Comparison of ENCODE assay signal across 9 cellular contexts in genomic region chr4:144646523-144647094, GRCh38. TPM values are rescaled to one million over a fixed set of nuclear protein-coding genes. Genes with fewer than 3 reads are reported as not detected.
A peak's percentile ranks its signal among the peaks of the same experiment; 100 is the strongest.
DNase-seq lines count a peak whose midpoint lies in the region; ATAC-seq, FAIRE-seq and TF ChIP-seq lines count a peak whose summit lies in the region.
"Had no signal": no experiment of that assay in that cellular context is flagged by ENCODE, and none has a peak within 500 bp of the region (broad histone marks: within the 10 kb centered on the region; RNA-seq: fewer than 3 reads in every experiment).

No MANE protein-coding gene starts in this region.

- H3K79me2 ChIP-seq in endothelial cell of umbilical vein (ENCODE audit: control insufficient read depth, insufficient read depth, low read length) = peaks cover 93% of the 10 kb centered on the region

- no peaks in the 10 kb centered on the region for H3K36me3 Mint-ChIP-seq in natural killer cell treated with Interleukin-12 subunit alpha and Interleukin-12 subunit beta and Interleukin-15 and Interleukin-18, amount 100 ng/mL, for 72 hours

- CTCF ChIA-PET in Panc1 (lab: Charles Lee) = no interaction called here
- CTCF ChIA-PET in endothelial cell of umbilical vein (lab: Charles Lee) = interaction anchor here (1.0 to 1.3 kb wide), 6 partner anchors 33 to 471 kb away, joined by 3 to 4 read pairs (median 4); no protein-coding TSS in a partner anchor

- peak; percentile 5 for TF ChIP-seq POLR2A in endothelial cell of umbilical vein (IDR thresholded peaks at IDR 0.05; ENCODE audit: low read depth, low read length)

- ATAC-seq in Right ventricle myocardium inferior = no peak
- ATAC-seq in Panc1 = peak; percentile 69
- ATAC-seq in natural killer cell treated with Interleukin-12 subunit alpha and Interleukin-12 subunit beta and Interleukin-15 and Interleukin-18, amount 100 ng/mL, for 72 hours = peak; percentile 41 to 52
- no peak for ATAC-seq in HG02798 (IDR thresholded peaks at IDR 0.05; ENCODE audit: poor library complexity, unreplicated experiment)

- TF ChIP-seq CTCF in cardiac muscle cell (IDR thresholded peaks at IDR 0.05; ENCODE audit: low read depth, low read length) (peak; percentile 26), Panc1 (IDR thresholded peaks at IDR 0.05) (no peak), endothelial cell of umbilical vein (IDR thresholded peaks at IDR 0.05; ENCODE audit: extremely low read depth in 1 of 2, insufficient read depth in 1 of 2, low read depth in 1 of 2, low read length in 2 of 2) (peak in 1 of 2 donors; percentile 59)

- H3K27me3 ChIP-seq in cardiac muscle cell (peaks cover 82% of the 10 kb centered on the region), Panc1 (ENCODE audit: control insufficient read depth, insufficient read depth, low read length) (peaks cover 3% of the 10 kb centered on the region), endothelial cell of umbilical vein (ENCODE audit: control insufficient read depth in 2 of 2, insufficient read depth in 2 of 2, low read length in 2 of 2) (no peaks in the 10 kb centered on the region)

- no peak overlapping the region for H2AFZ ChIP-seq in endothelial cell of umbilical vein (ENCODE audit: low read depth, low read length)

- H3K9me1 ChIP-seq in endothelial cell of umbilical vein (replicated peaks; ENCODE audit: control insufficient read depth, extremely low read depth, insufficient read depth, low read length) = no peaks in the 10 kb centered on the region

- H3K4me1 Mint-ChIP-seq in natural killer cell treated with Interleukin-12 subunit alpha and Interleukin-12 subunit beta and Interleukin-15 and Interleukin-18, amount 100 ng/mL, for 72 hours (ENCODE audit: low read depth in 2 of 2) = peaks cover 15 to 24% of the 10 kb centered on the region in 2 donors

- H3K4me3 Mint-ChIP-seq in natural killer cell treated with Interleukin-12 subunit alpha and Interleukin-12 subunit beta and Interleukin-15 and Interleukin-18, amount 100 ng/mL, for 72 hours = peak overlapping the region; percentile 76

- intact Hi-C loops in Right ventricle myocardium inferior (cut with DNase I) = no loop called here
- intact Hi-C loops in Panc1 (cut with micrococcal nuclease; ENCODE audit: unreplicated experiment) = no loop called here
- intact Hi-C loops in endothelial cell of umbilical vein (cut with micrococcal nuclease) = loop anchor here (1.0 to 10.0 kb wide), 8 partner anchors 19 to 472 kb away; partner anchors contain the start of genes ABCE1 and ANAPC10

- H3K27ac ChIP-seq in cardiac muscle cell = no peak overlapping the region
- H3K27ac ChIP-seq in Panc1 (ENCODE audit: low read length) = no peak overlapping the region
- peak overlapping the region; percentile 95 for H3K27ac ChIP-seq in endothelial cell of umbilical vein (ENCODE audit: insufficient read depth, low read depth, low read length)
- H3K27ac ChIP-seq: epithelial cell of prostate had no signal

- no peak for FAIRE-seq in endothelial cell of umbilical vein (lab: Jason Lieb, UNC)

- peak; percentile 22 to 39 for DNase-seq in cardiac muscle cell (ENCODE audit: low read depth in 1 of 2, low spot score in 1 of 2)
- no peak for DNase-seq in Right ventricle myocardium inferior (ENCODE audit: missing footprints)
- no peak for DNase-seq in Panc1 (ENCODE audit: low read depth, low spot score)
- peak; percentile 53 for DNase-seq in endothelial cell of umbilical vein (ENCODE audit: low read depth, low spot score)
- no peak for DNase-seq in natural killer cell treated with Interleukin-12 subunit alpha and Interleukin-12 subunit beta and Interleukin-15 and Interleukin-18, amount 100 ng/mL, for 72 hours (ENCODE audit: low spot score)
- no peak for DNase-seq in GF-D8 (lab: John Stamatoyannopoulos, UW)
- DNase-seq in SIG-M5 (lab: John Stamatoyannopoulos, UW) = no peak

- H3K4me1 ChIP-seq in cardiac muscle cell (ENCODE audit: low read depth) = no peaks in the 10 kb centered on the region
- H3K4me1 ChIP-seq in Panc1 (ENCODE audit: control insufficient read depth, insufficient read depth, low read length) = no peaks in the 10 kb centered on the region; the same call in 1 of the 2 replicates
- H3K4me1 ChIP-seq in endothelial cell of umbilical vein (ENCODE audit: control insufficient read depth, extremely low read depth, insufficient read depth, low read length) = peaks cover 38% of the 10 kb centered on the region

- BruUV-seq in Panc1 (replicated peaks; lab: Mats Ljungman, UMichigan) (no TSS peak), endothelial cell of umbilical vein (replicated peaks; lab: Mats Ljungman, UMichigan) (TSS peak; percentile 35)

- peak overlapping the region; percentile 99 for H3K4me2 ChIP-seq in endothelial cell of umbilical vein (ENCODE audit: insufficient read depth, low read length)

- dilution Hi-C loops in endothelial cell of umbilical vein (cut with MboI; ENCODE audit: extremely low pct_ligation_motif_present, low sequenced_read_pairs) = no loop called here

- H3K27ac Mint-ChIP-seq in natural killer cell treated with Interleukin-12 subunit alpha and Interleukin-12 subunit beta and Interleukin-15 and Interleukin-18, amount 100 ng/mL, for 72 hours = no peak overlapping the region

- H3K4me3 ChIP-seq in cardiac muscle cell (peak overlapping the region; percentile 52), Panc1 (ENCODE audit: low read depth in 2 of 2, low read length in 2 of 2) (peak overlapping the region; percentile 21 to 36; a peak in 3 of 4 replicates), endothelial cell of umbilical vein (replicated peaks in 1 of 3; ENCODE audit: insufficient read depth in 1 of 3, low read depth in 1 of 3, low read length in 3 of 3) (peak overlapping the region; percentile 62 to 100 (median 100))

- H3K9me3 Mint-ChIP-seq in natural killer cell treated with Interleukin-12 subunit alpha and Interleukin-12 subunit beta and Interleukin-15 and Interleukin-18, amount 100 ng/mL, for 72 hours = no peaks in the 10 kb centered on the region

- peaks cover 6% of the 10 kb centered on the region for H4K20me1 ChIP-seq in endothelial cell of umbilical vein (replicated peaks; ENCODE audit: control insufficient read depth, extremely low read depth, insufficient read depth, low read length)

- POLR2A ChIA-PET in Panc1 (lab: Charles Lee) (no interaction called here), endothelial cell of umbilical vein (lab: Charles Lee) (interaction anchor here (2.6 to 3.8 kb wide), 2 partner anchors 19 to 67 kb away, joined by 12 to 18 read pairs; no protein-coding TSS in a partner anchor)

- H3K36me3 ChIP-seq in cardiac muscle cell = no peaks in the 10 kb centered on the region
- no peaks in the 10 kb centered on the region for H3K36me3 ChIP-seq in Panc1 (ENCODE audit: control insufficient read depth, insufficient read depth, low read length)
- H3K36me3 ChIP-seq in endothelial cell of umbilical vein (ENCODE audit: control insufficient read depth in 2 of 2, extremely low read depth in 1 of 2, insufficient read depth in 2 of 2, low read length in 2 of 2) = peaks cover 4 to 29% of the 10 kb centered on the region in 2 experiments

- in situ Hi-C loops in Panc1 (cut with HindIII; ENCODE audit: low pct_unique_long_range_greater_than_20kb, low sequenced_read_pairs) = no loop called here

- no peaks in the 10 kb centered on the region for H3K9me3 ChIP-seq in cardiac muscle cell (ENCODE audit: low read depth)
- H3K9me3 ChIP-seq in Panc1 (ENCODE audit: control insufficient read depth, insufficient read depth, low read depth, low read length) = no peaks in the 10 kb centered on the region
- H3K9me3 ChIP-seq in endothelial cell of umbilical vein (replicated peaks; ENCODE audit: control insufficient read depth, insufficient read depth, low read length) = no peaks in the 10 kb centered on the region

- H3K27me3 Mint-ChIP-seq in natural killer cell treated with Interleukin-12 subunit alpha and Interleukin-12 subunit beta and Interleukin-15 and Interleukin-18, amount 100 ng/mL, for 72 hours = peaks cover 22 to 34% of the 10 kb centered on the region in 2 donors

- peak overlapping the region; percentile 97 for H3K9ac ChIP-seq in endothelial cell of umbilical vein (replicated peaks; ENCODE audit: extremely low read depth, insufficient read depth, low read length)

TF ChIP-seq in endothelial cell of umbilical vein, 7 proteins besides CTCF, POLR2A, EP300 and RAD21:
- TF ChIP-seq GATA2 (IDR thresholded peaks at IDR 0.05; ENCODE audit: insufficient read depth, insufficient read length, low read depth, low read length) = no peak

RNA-seq across cellular contexts. Expression of gene HHIP, which starts 0.7 kb away (rescaled TPM):
- total RNA-seq in cardiac muscle cell (not detected in 2 replicates), Right ventricle myocardium inferior (not detected), Panc1 (2021; ENCODE audit: unreplicated experiment) (0.08 TPM), endothelial cell of umbilical vein (971 and 1,052 TPM in 2 replicates)
- polyA plus RNA-seq in cardiac muscle cell (0.34 and 0.99 TPM in 2 replicates), endothelial cell of umbilical vein (227 and 239 TPM in 2 replicates)
- polyA plus RNA-seq in Panc1 (2012; ENCODE audit: insufficient read length) = not detected
- 227 and 244 TPM in 2 replicates for polyA plus RNA-seq in endothelial cell of umbilical vein (2011; cell fraction: cytosol; rRNA removed)
- 361 and 391 TPM in 2 replicates for polyA plus RNA-seq in endothelial cell of umbilical vein (2011; cell fraction: nucleus; rRNA removed)
- 1,017 and 1,260 TPM in 2 replicates for polyA plus RNA-seq in endothelial cell of umbilical vein (2012)
- 352 and 386 TPM in 2 replicates for polyA minus RNA-seq in endothelial cell of umbilical vein
- not detected for polyA minus RNA-seq in endothelial cell of umbilical vein (2011; cell fraction: cytosol; rRNA and poly(A)+ RNA removed)
- 852 and 882 TPM in 2 replicates for polyA minus RNA-seq in endothelial cell of umbilical vein (2011; cell fraction: nucleus; rRNA and poly(A)+ RNA removed)
- not detected for total RNA-seq in natural killer cell treated with Interleukin-12 subunit alpha and Interleukin-12 subunit beta and Interleukin-15 and Interleukin-18, amount 100 ng/mL, for 72 hours

Comparison
In these comparisons a context has a peak if more than half of its experiments do, and no peak if none do; other contexts are left out.
1. DNase-seq: peak in cardiac muscle cell (2 of 2) and endothelial cell of umbilical vein (single experiment); none in Right ventricle myocardium inferior (single experiment), Panc1 (single experiment), natural killer cell treated with Interleukin-12 subunit alpha and Interleukin-12 subunit beta and Interleukin-15 and Interleukin-18, amount 100 ng/mL, for 72 hours (single experiment), GF-D8 (single experiment) and SIG-M5 (single experiment).
2. H3K4me3 ChIP-seq: peak in every context shown above with its lines; median percentile 100 in endothelial cell of umbilical vein; 52 in cardiac muscle cell; 28 in Panc1.
3. ATAC-seq: peak in Panc1 (single experiment) and natural killer cell treated with Interleukin-12 subunit alpha and Interleukin-12 subunit beta and Interleukin-15 and Interleukin-18, amount 100 ng/mL, for 72 hours (2 of 2); none in Right ventricle myocardium inferior (single experiment) and HG02798 (single experiment).
4. RNA of gene HHIP, which starts 0.7 kb away (total RNA-seq): 971 to 1,052 TPM in endothelial cell of umbilical vein; 0.08 TPM in Panc1 (single experiment), not detected in Right ventricle myocardium inferior (single experiment), not detected in cardiac muscle cell and not detected in natural killer cell treated with Interleukin-12 subunit alpha and Interleukin-12 subunit beta and Interleukin-15 and Interleukin-18, amount 100 ng/mL, for 72 hours; every median in the first group is over 100 times any median in the second.